ENCODE assay signal across 1 cellular context in genomic region chr21:42715427-42715826, GRCh38.
TF ChIP-seq lines count a peak whose summit lies in the region.
"Not testable (repeated sequence)": the region's sequence is repeated elsewhere in the genome, so short reads cannot be mapped to it uniquely, and the experiment has no call there.

No MANE protein-coding gene starts in this region.

TF ChIP-seq in HepG2, 621 proteins besides CTCF, POLR2A, EP300 and RAD21 (continued from another document and continues in another):
- peak; percentile 98 for TF ChIP-seq ZNF362 (CRISPR knock-in tag; IDR thresholded peaks at IDR 0.05; ENCODE audit: borderline replicate concordance)
- TF ChIP-seq MED13 (CRISPR knock-in tag; IDR thresholded peaks at IDR 0.05): peak; percentile 61; the same call in 1 of the 2 replicates
- peak; percentile 76 for TF ChIP-seq HNF1B (CRISPR knock-in tag; IDR thresholded peaks at IDR 0.05)
- peak; percentile 67; the same call in 1 of the 2 replicates for TF ChIP-seq ZNF609 (CRISPR knock-in tag; IDR thresholded peaks at IDR 0.05; ENCODE audit: borderline replicate concordance)
- peak; percentile 58; the same call in 1 of the 2 replicates for TF ChIP-seq HNF1A (IDR thresholded peaks at IDR 0.05; ENCODE audit: low read depth)
- peak; percentile 52; the same call in 1 of the 2 replicates for TF ChIP-seq HNF1A (CRISPR knock-in tag; IDR thresholded peaks at IDR 0.05; ENCODE audit: borderline replicate concordance)
- TF ChIP-seq ZNF646 (CRISPR knock-in tag; IDR thresholded peaks at IDR 0.05): 0 out of 2 replicates have a peak, but pooled peaks have one; percentile 38
- TF ChIP-seq ZBTB49 (CRISPR knock-in tag; IDR thresholded peaks at IDR 0.05; ENCODE audit: borderline replicate concordance): 0 out of 2 replicates have a peak, but pooled peaks have one; percentile 23
- TF ChIP-seq FOXP1 (IDR thresholded peaks at IDR 0.05): not testable (repeated sequence)
- peak; percentile 63; the same call in 1 of the 2 replicates for TF ChIP-seq FOXP1 (CRISPR knock-in tag; IDR thresholded peaks at IDR 0.05)
- TF ChIP-seq HDAC2 (CRISPR knock-in tag; IDR thresholded peaks at IDR 0.05): peak; percentile 79
- peak; percentile 40 for TF ChIP-seq TEAD3 (CRISPR knock-in tag; optimal IDR thresholded peaks at IDR 0.05; ENCODE audit: borderline replicate concordance)
- 0 out of 2 replicates have a peak, but pooled peaks have one; percentile 33 for TF ChIP-seq ZNF121 (CRISPR knock-in tag; IDR thresholded peaks at IDR 0.05)
- peak; percentile 78 for TF ChIP-seq HNF4A (CRISPR knock-in tag; IDR thresholded peaks at IDR 0.05)
- TF ChIP-seq HOXA3 (CRISPR knock-in tag; IDR thresholded peaks at IDR 0.05): peak; percentile 74
- peak; percentile 86 for TF ChIP-seq ARID5B (CRISPR knock-in tag; IDR thresholded peaks at IDR 0.05)
- TF ChIP-seq ZNF614 (CRISPR knock-in tag; IDR thresholded peaks at IDR 0.05; ENCODE audit: borderline replicate concordance): 0 out of 2 replicates have a peak, but pooled peaks have one; percentile 64
- peak; percentile 73; the same call in 1 of the 2 replicates for TF ChIP-seq GATA4 (IDR thresholded peaks at IDR 0.05; ENCODE audit: borderline replicate concordance, low read depth)
- TF ChIP-seq HDAC1 (CRISPR knock-in tag; IDR thresholded peaks at IDR 0.05): peak; percentile 38; the same call in 1 of the 2 replicates
- TF ChIP-seq ZFX (CRISPR knock-in tag; IDR thresholded peaks at IDR 0.05; ENCODE audit: low read depth): peak; percentile 14; the same call in 1 of the 2 replicates
- peak; percentile 69; the same call in 1 of the 2 replicates for TF ChIP-seq ZNF331 (CRISPR knock-in tag; IDR thresholded peaks at IDR 0.05)
- 0 out of 2 replicates have a peak, but pooled peaks have one; percentile 56 for TF ChIP-seq ZBTB38 (CRISPR knock-in tag; IDR thresholded peaks at IDR 0.05)
- TF ChIP-seq SIX1 (CRISPR knock-in tag; IDR thresholded peaks at IDR 0.05; ENCODE audit: borderline replicate concordance): 0 out of 2 replicates have a peak, but pooled peaks have one; percentile 50
- peak; percentile 94 for TF ChIP-seq ATF3 (CRISPR knock-in tag; IDR thresholded peaks at IDR 0.05)
- TF ChIP-seq ELF3 (CRISPR knock-in tag; IDR thresholded peaks at IDR 0.05): peak; percentile 67
